In genomic region chr19:16200038-16200775, GRCh38 we compare ENCODE assay signal across 1 cellular context.
TF ChIP-seq lines count a peak whose summit lies in the region.

No MANE protein-coding gene starts in this region.

TF ChIP-seq in HepG2, 621 proteins besides CTCF, POLR2A, EP300 and RAD21 (continued from another document and continues in another):
- TF ChIP-seq ZNF281 (CRISPR knock-in tag; IDR thresholded peaks at IDR 0.05; ENCODE audit: borderline replicate concordance) = peak; percentile 96
- TF ChIP-seq PRDM15 (CRISPR knock-in tag; IDR thresholded peaks at IDR 0.05) = no peak
- TF ChIP-seq MEIS2 (CRISPR knock-in tag; IDR thresholded peaks at IDR 0.05) = no peak
- TF ChIP-seq ARID3A (IDR thresholded peaks at IDR 0.05; ENCODE audit: low read depth, low read length) = peak; percentile 34; the same call in 1 of the 2 replicates
- no peak for TF ChIP-seq ZNF672 (CRISPR knock-in tag; IDR thresholded peaks at IDR 0.05)
- peak; percentile 43 for TF ChIP-seq KDM2A (CRISPR knock-in tag; IDR thresholded peaks at IDR 0.05; ENCODE audit: borderline replicate concordance, low read depth)
- peak; percentile 47; the same call in 1 of the 2 replicates for TF ChIP-seq ZSCAN9 (CRISPR knock-in tag; IDR thresholded peaks at IDR 0.05; ENCODE audit: borderline replicate concordance)
- peak; percentile 71; the same call in 1 of the 2 replicates for TF ChIP-seq HMG20A (CRISPR knock-in tag; IDR thresholded peaks at IDR 0.05; ENCODE audit: borderline replicate concordance)
- TF ChIP-seq ZNF180 (CRISPR knock-in tag; IDR thresholded peaks at IDR 0.05; ENCODE audit: borderline replicate concordance, low read depth) = no peak
- TF ChIP-seq ZNF501 (CRISPR knock-in tag; IDR thresholded peaks at IDR 0.05) = 0 out of 2 replicates have a peak, but pooled peaks have one; percentile 49
- peak; percentile 89 for TF ChIP-seq DMAP1 (CRISPR knock-in tag; IDR thresholded peaks at IDR 0.05)
- peak; percentile 83; the same call in 1 of the 2 replicates for TF ChIP-seq RCOR2 (CRISPR knock-in tag; IDR thresholded peaks at IDR 0.05)
- no peak for TF ChIP-seq ZNF549 (CRISPR knock-in tag; IDR thresholded peaks at IDR 0.05)
- TF ChIP-seq ZNF691 (CRISPR knock-in tag; IDR thresholded peaks at IDR 0.05; ENCODE audit: borderline replicate concordance, low read depth) = peak; percentile 58; the same call in 1 of the 2 replicates
- TF ChIP-seq TFAP4 (IDR thresholded peaks at IDR 0.05; ENCODE audit: borderline replicate concordance, low read depth) = peak; percentile 66; the same call in 1 of the 2 replicates
- TF ChIP-seq ELF1 (CRISPR knock-in tag; IDR thresholded peaks at IDR 0.05) = peak; percentile 42; the same call in 1 of the 2 replicates
- TF ChIP-seq STAG1 (CRISPR knock-in tag; IDR thresholded peaks at IDR 0.05) = no peak
- TF ChIP-seq CHD4 (IDR thresholded peaks at IDR 0.05; ENCODE audit: borderline replicate concordance, low read length) = no peak
- TF ChIP-seq MIXL1 (CRISPR knock-in tag; IDR thresholded peaks at IDR 0.05) = peak; percentile 59; the same call in 1 of the 2 replicates
- TF ChIP-seq ZNF607 (CRISPR knock-in tag; IDR thresholded peaks at IDR 0.05; ENCODE audit: borderline replicate concordance) = 0 out of 2 replicates have a peak, but pooled peaks have one; percentile 31
- TF ChIP-seq POGK (CRISPR knock-in tag; conservative IDR thresholded peaks at IDR 0.05) = peak; percentile 73; the same call in 1 of the 2 replicates
- no peak for TF ChIP-seq KAT7 (CRISPR knock-in tag; IDR thresholded peaks at IDR 0.05; ENCODE audit: borderline replicate concordance)
- peak; percentile 98 for TF ChIP-seq NCOR1 (IDR thresholded peaks at IDR 0.05; ENCODE audit: borderline replicate concordance, low read length)
- TF ChIP-seq LCORL (IDR thresholded peaks at IDR 0.05) = peak; percentile 21; the same call in 1 of the 2 replicates
- peak; percentile 88 for TF ChIP-seq LCORL (CRISPR knock-in tag; IDR thresholded peaks at IDR 0.05)
- peak; percentile 85 for TF ChIP-seq ZMYM3 (CRISPR knock-in tag; IDR thresholded peaks at IDR 0.05)
- 0 out of 2 replicates have a peak, but pooled peaks have one; percentile 31 for TF ChIP-seq NFKBIZ (CRISPR knock-in tag; IDR thresholded peaks at IDR 0.05)
- peak; percentile 71; the same call in 1 of the 2 replicates for TF ChIP-seq KAT8 (CRISPR knock-in tag; IDR thresholded peaks at IDR 0.05)
- no peak for TF ChIP-seq ZSCAN12 (CRISPR knock-in tag; IDR thresholded peaks at IDR 0.05)
- no peak for TF ChIP-seq FOXJ3 (CRISPR knock-in tag; IDR thresholded peaks at IDR 0.05; ENCODE audit: borderline replicate concordance)
- peak; percentile 26; the same call in 1 of the 2 replicates for TF ChIP-seq ZNF772 (CRISPR knock-in tag; IDR thresholded peaks at IDR 0.05)
- peak; percentile 85 for TF ChIP-seq MED1 (CRISPR knock-in tag; IDR thresholded peaks at IDR 0.05)
- no peak for TF ChIP-seq ZNF75D (CRISPR knock-in tag; IDR thresholded peaks at IDR 0.05; ENCODE audit: borderline replicate concordance)
- peak; percentile 83; the same call in 1 of the 2 replicates for TF ChIP-seq MIER3 (CRISPR knock-in tag; IDR thresholded peaks at IDR 0.05; ENCODE audit: borderline replicate concordance)
- TF ChIP-seq ZNF512B (CRISPR knock-in tag; IDR thresholded peaks at IDR 0.05; ENCODE audit: borderline replicate concordance) = no peak
- TF ChIP-seq RFX5 (IDR thresholded peaks at IDR 0.05; ENCODE audit: low read depth, low read length) = no peak
- peak; percentile 44 for TF ChIP-seq GABPB1 (CRISPR knock-in tag; IDR thresholded peaks at IDR 0.05)
- peak; percentile 75; the same call in 1 of the 2 replicates for TF ChIP-seq ZNF350 (CRISPR knock-in tag; IDR thresholded peaks at IDR 0.05; ENCODE audit: borderline replicate concordance, low read depth)
- peak; percentile 82 for TF ChIP-seq DPF2 (CRISPR knock-in tag; IDR thresholded peaks at IDR 0.05; ENCODE audit: borderline replicate concordance, low read depth)
- TF ChIP-seq SP4 (CRISPR knock-in tag; IDR thresholded peaks at IDR 0.05) = no peak
- TF ChIP-seq ERF (CRISPR knock-in tag; IDR thresholded peaks at IDR 0.05) = peak; percentile 62; the same call in 1 of the 2 replicates
- TF ChIP-seq SALL1 (CRISPR knock-in tag; IDR thresholded peaks at IDR 0.05) = peak; percentile 93
- TF ChIP-seq TIGD3 (CRISPR knock-in tag; IDR thresholded peaks at IDR 0.05; ENCODE audit: borderline replicate concordance) = no peak
- peak; percentile 95; the same call in 1 of the 2 replicates for TF ChIP-seq ZNF292 (CRISPR knock-in tag; IDR thresholded peaks at IDR 0.05; ENCODE audit: borderline replicate concordance, low read depth)
